Comparison of ENCODE assay signal across 12 cellular contexts in genomic region chr7:150520145-150520544, GRCh38. TPM values are rescaled to one million over a fixed set of nuclear protein-coding genes. Genes with fewer than 3 reads are reported as not detected.
A peak's percentile ranks its signal among the peaks of the same experiment; 100 is the strongest.
DNase-seq lines count a peak whose midpoint lies in the region; ATAC-seq and TF ChIP-seq lines count a peak whose summit lies in the region.
"Had no signal": no experiment of that assay in that cellular context is flagged by ENCODE, and none has a peak within 500 bp of the region (broad histone marks: within the 10 kb centered on the region; RNA-seq: fewer than 3 reads in every experiment).

No MANE protein-coding gene starts in this region.

- DNase-seq in CD4-positive, CD25-positive, alpha-beta regulatory T cell = peak in 1 of 3 donors; percentile 41
- DNase-seq in Peyer's patch = no peak
- no peak for DNase-seq in natural killer cell treated with Interleukin-12 subunit alpha and Interleukin-12 subunit beta and Interleukin-15 and Interleukin-18, amount 100 ng/mL, for 72 hours (ENCODE audit: low spot score)
- DNase-seq in GF-D8 (lab: John Stamatoyannopoulos, UW) = no peak
- no peak for DNase-seq in 8988T
- no peak for DNase-seq in glomerular visceral epithelial cell (ENCODE audit: extremely low spot score)
- no peak for DNase-seq in NCI-H1105 (lab: John Stamatoyannopoulos, UW)
- DNase-seq: activated gamma-delta T cell treated with Interleukin-2 at 50 U/mL for 16 hours had no signal

- H3K36me3 ChIP-seq in CD4-positive, CD25-positive, alpha-beta regulatory T cell (ENCODE audit: control insufficient read depth, insufficient read depth, low read length) = peaks cover 41% of the 10 kb centered on the region
- no peaks in the 10 kb centered on the region for H3K36me3 ChIP-seq in Peyer's patch
- H3K36me3 ChIP-seq: BLaER1 had no signal

- peaks cover 22 to 46% (median 32%) of the 10 kb centered on the region in 4 donors for H3K4me1 Mint-ChIP-seq in CD4-positive, CD25-positive, alpha-beta regulatory T cell
- peaks cover 61% of the 10 kb centered on the region for H3K4me1 Mint-ChIP-seq in activated naive CD8-positive, alpha-beta T cell (ENCODE audit: low read depth)
- H3K4me1 Mint-ChIP-seq in natural killer cell treated with Interleukin-12 subunit alpha and Interleukin-12 subunit beta and Interleukin-15 and Interleukin-18, amount 100 ng/mL, for 72 hours (ENCODE audit: low read depth in 2 of 2) = peaks cover 28 to 39% of the 10 kb centered on the region in 2 donors

- peak overlapping the region; percentile 100 for H3K4me3 ChIP-seq in CD4-positive, CD25-positive, alpha-beta regulatory T cell (ENCODE audit: low read depth, low read length)
- H3K4me3 ChIP-seq in Peyer's patch = peak overlapping the region in 3 of 4 donors; percentile 0 to 50 (median 34)
- H3K4me3 ChIP-seq: BLaER1 had no signal

- H3K4me1 ChIP-seq in CD4-positive, CD25-positive, alpha-beta regulatory T cell (ENCODE audit: control insufficient read depth, insufficient read depth, low read length, poor library complexity, severe bottlenecking) = peaks cover 18% of the 10 kb centered on the region
- no peaks in the 10 kb centered on the region for H3K4me1 ChIP-seq in Peyer's patch
- H3K4me1 ChIP-seq: BLaER1 had no signal

- peaks cover 2 to 11% (median 6%) of the 10 kb centered on the region in 7 donors for H3K9me3 Mint-ChIP-seq in CD4-positive, CD25-positive, alpha-beta regulatory T cell
- peaks cover 5% of the 10 kb centered on the region for H3K9me3 Mint-ChIP-seq in activated naive CD8-positive, alpha-beta T cell (ENCODE audit: low read depth)
- peaks cover 7% of the 10 kb centered on the region for H3K9me3 Mint-ChIP-seq in natural killer cell treated with Interleukin-12 subunit alpha and Interleukin-12 subunit beta and Interleukin-15 and Interleukin-18, amount 100 ng/mL, for 72 hours

- peaks cover 78% of the 10 kb centered on the region for H3K36me3 Mint-ChIP-seq in CD4-positive, CD25-positive, alpha-beta regulatory T cell
- H3K36me3 Mint-ChIP-seq in activated naive CD8-positive, alpha-beta T cell = peaks cover 23% of the 10 kb centered on the region
- H3K36me3 Mint-ChIP-seq in natural killer cell treated with Interleukin-12 subunit alpha and Interleukin-12 subunit beta and Interleukin-15 and Interleukin-18, amount 100 ng/mL, for 72 hours = peaks cover 49% of the 10 kb centered on the region

- H3K27ac ChIP-seq in CD4-positive, CD25-positive, alpha-beta regulatory T cell (ENCODE audit: insufficient read depth, low read length, poor library complexity, severe bottlenecking) = peak overlapping the region; percentile 78
- peak overlapping the region in 3 of 4 donors; percentile 38 to 53 (median 49) for H3K27ac ChIP-seq in Peyer's patch
- H3K27ac ChIP-seq: BLaER1 had no signal

- H3K9me3 ChIP-seq in CD4-positive, CD25-positive, alpha-beta regulatory T cell (ENCODE audit: control insufficient read depth in 2 of 2, low read length in 2 of 2) = peaks cover 0 to 14% of the 10 kb centered on the region in 2 experiments
- no peaks in the 10 kb centered on the region for H3K9me3 ChIP-seq in Peyer's patch
- H3K9me3 ChIP-seq: BLaER1 had no signal

- no peak for TF ChIP-seq CTCF in Peyer's patch (IDR thresholded peaks at IDR 0.05)

- TF ChIP-seq POLR2A in Peyer's patch (IDR thresholded peaks at IDR 0.05) = no peak

- no peak for ATAC-seq in CD4-positive, CD25-positive, alpha-beta regulatory T cell (ENCODE audit: low read depth in 2 of 2)
- peak in 1 of 2 donors; percentile 45 for ATAC-seq in natural killer cell treated with Interleukin-12 subunit alpha and Interleukin-12 subunit beta and Interleukin-15 and Interleukin-18, amount 100 ng/mL, for 72 hours

- peak overlapping the region; percentile 96 to 100 (median 98) for H3K4me3 Mint-ChIP-seq in CD4-positive, CD25-positive, alpha-beta regulatory T cell
- H3K4me3 Mint-ChIP-seq in activated naive CD8-positive, alpha-beta T cell = peak overlapping the region; percentile 99
- peak overlapping the region; percentile 98 for H3K4me3 Mint-ChIP-seq in natural killer cell treated with Interleukin-12 subunit alpha and Interleukin-12 subunit beta and Interleukin-15 and Interleukin-18, amount 100 ng/mL, for 72 hours

- H3K27me3 Mint-ChIP-seq in CD4-positive, CD25-positive, alpha-beta regulatory T cell = no peaks in the 10 kb centered on the region
- H3K27me3 Mint-ChIP-seq in activated naive CD8-positive, alpha-beta T cell = no peaks in the 10 kb centered on the region
- H3K27me3 Mint-ChIP-seq in natural killer cell treated with Interleukin-12 subunit alpha and Interleukin-12 subunit beta and Interleukin-15 and Interleukin-18, amount 100 ng/mL, for 72 hours = no peaks in the 10 kb centered on the region

- H3K27me3 ChIP-seq in CD4-positive, CD25-positive, alpha-beta regulatory T cell (ENCODE audit: control insufficient read depth, insufficient read depth, low read length) = no peaks in the 10 kb centered on the region
- H3K27me3 ChIP-seq in Peyer's patch = no peaks in the 10 kb centered on the region
- H3K27me3 ChIP-seq: BLaER1 had no signal

- peak overlapping the region; percentile 52 to 95 (median 80) for H3K27ac Mint-ChIP-seq in CD4-positive, CD25-positive, alpha-beta regulatory T cell
- H3K27ac Mint-ChIP-seq in activated naive CD8-positive, alpha-beta T cell = peak overlapping the region; percentile 98
- peak overlapping the region; percentile 91 to 93 for H3K27ac Mint-ChIP-seq in natural killer cell treated with Interleukin-12 subunit alpha and Interleukin-12 subunit beta and Interleukin-15 and Interleukin-18, amount 100 ng/mL, for 72 hours

RNA-seq across cellular contexts. Expression of gene GIMAP7, which starts 5.5 kb away (rescaled TPM):
- total RNA-seq in CD4-positive, CD25-positive, alpha-beta regulatory T cell = 64.2 TPM
- polyA plus RNA-seq in CD4-positive, CD25-positive, alpha-beta regulatory T cell = 1,000 to 10,000 TPM in 1 of 4 donors, 100 to 1,000 TPM in 3; 519 to 1,084 (median 836) TPM
- total RNA-seq in Peyer's patch = 10 to 100 TPM in 1 of 4 donors, 1 to 10 TPM in 3; 4.8 to 16.5 (median 8.5) TPM
- total RNA-seq in natural killer cell treated with Interleukin-12 subunit alpha and Interleukin-12 subunit beta and Interleukin-15 and Interleukin-18, amount 100 ng/mL, for 72 hours = 10 to 100 TPM; 50.5 to 60.4 TPM
- total RNA-seq: chondrocyte, LHCN-M2 had no signal

RNA-seq across cellular contexts. Expression of gene GIMAP4, which starts 47.0 kb away (rescaled TPM):
- 90.1 TPM for total RNA-seq in CD4-positive, CD25-positive, alpha-beta regulatory T cell
- 100 to 1,000 TPM; 402 to 667 (median 490) TPM for polyA plus RNA-seq in CD4-positive, CD25-positive, alpha-beta regulatory T cell
- 10 to 100 TPM in 2 of 4 donors, 1 to 10 TPM in 2; 5.1 to 38.0 (median 14.6) TPM for total RNA-seq in Peyer's patch
- 100 to 1,000 TPM in 1 of 2 donors, 10 to 100 TPM in 1; 83.6 to 245 TPM for total RNA-seq in natural killer cell treated with Interleukin-12 subunit alpha and Interleukin-12 subunit beta and Interleukin-15 and Interleukin-18, amount 100 ng/mL, for 72 hours
- total RNA-seq: chondrocyte, LHCN-M2 had no signal
